31 cellular contexts compared by ENCODE assay signal in the genomic region with DNA sequence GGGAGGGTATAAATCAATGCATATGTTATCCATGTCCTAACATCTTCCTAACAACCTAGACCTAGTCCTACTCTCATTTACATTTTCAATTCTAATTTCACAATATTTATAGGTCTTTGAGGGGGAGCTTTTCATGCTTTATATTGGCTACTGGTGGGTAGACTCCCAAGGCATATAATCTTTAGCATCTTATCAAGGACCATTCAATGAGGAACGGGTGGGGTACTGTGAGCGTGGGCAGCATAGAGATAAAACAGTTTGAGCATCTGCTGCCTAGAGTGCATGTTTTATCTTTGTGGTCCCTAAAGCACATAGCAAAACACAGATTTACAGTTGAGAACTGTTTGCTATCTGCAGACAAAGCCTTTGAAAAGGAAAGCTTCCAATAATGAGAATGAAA.
"Had no signal": no experiment of that assay in that cellular context is flagged by ENCODE, and none has a peak within 500 bp of the region (broad histone marks: within the 10 kb centered on the region; RNA-seq: fewer than 3 reads in every experiment).

No MANE protein-coding gene starts in this region.

- DNase-seq: activated effector memory CD4-positive, alpha-beta T cell treated with anti-CD3 and anti-CD28 coated beads, Interleukin-2, amount 50 U/mL, for 16 hours; activated effector memory CD4-positive, alpha-beta T cell treated with Interleukin-2 at 50 U/mL for 16 hours; activated gamma-delta T cell; activated gamma-delta T cell treated with Interleukin-2 at 50 U/mL for 16 hours; activated naive CD4-positive, alpha-beta T cell; activated naive CD4-positive, alpha-beta T cell treated with anti-CD3 and anti-CD28 coated beads for 36 hours; activated naive CD4-positive, alpha-beta T cell treated with anti-CD3 and anti-CD28 coated beads, Interleukin-2, amount 10 ng/mL, durations not matched to agents 7 days and 5 days; activated naive CD4-positive, alpha-beta T cell treated with anti-CD3 and anti-CD28 coated beads, Interleukin-2, amount 50 U/mL, for 16 hours; activated naive CD4-positive, alpha-beta T cell treated with Interleukin-2 at 50 U/mL for 16 hours; activated naive CD8-positive, alpha-beta T cell treated with anti-CD3 and anti-CD28 coated beads for 36 hours; activated naive CD8-positive, alpha-beta T cell treated with anti-CD3 and anti-CD28 coated beads, Interleukin-2, amount 10 ng/mL, durations not matched to agents 7 days and 5 days; activated naive CD8-positive, alpha-beta T cell treated with anti-CD3 and anti-CD28 coated beads, Interleukin-2, amount 50 U/mL, for 24 hours; activated T-cell treated with anti-CD3 and anti-CD28 coated beads, Interleukin-2, amount 50 U/mL, for 24 hours; activated T-cell treated with anti-CD3 and anti-CD28 coated beads, Interleukin-2, amount 50 U/mL, for 4 hours; activated T-cell treated with anti-CD3 and anti-CD28 coated beads, Interleukin-2, amount 50 U/mL, for 48 hours; activated T-cell treated with anti-CD3 and anti-CD28 coated beads, Interleukin-2, amount 50 U/mL, for 72 hours; adrenal gland; amniotic stem cell; amygdala; anterior cingulate cortex; aorta; body of pancreas; brain microvascular endothelial cell; caudate nucleus; central memory CD4-positive, alpha-beta T cell; cerebellar nuclear complex had no signal

- H3K27ac ChIP-seq: adrenal gland, ascending aorta, body of pancreas, brain microvascular endothelial cell, breast epithelium, cardiac muscle cell had no signal

- H3K27me3 ChIP-seq: adrenal gland, ascending aorta, body of pancreas, brain microvascular endothelial cell, breast epithelium, cardiac muscle cell had no signal

- H3K9me3 ChIP-seq: adrenal gland, ascending aorta, body of pancreas, breast epithelium had no signal

- H3K36me3 ChIP-seq: adrenal gland, ascending aorta, brain microvascular endothelial cell, breast epithelium, cardiac muscle cell had no signal

- H3K4me1 ChIP-seq: adrenal gland, ascending aorta, body of pancreas, breast epithelium had no signal

- H3K4me3 ChIP-seq: adrenal gland, ascending aorta, body of pancreas, breast epithelium, cardiac muscle cell had no signal

- ATAC-seq: activated naive CD4-positive, alpha-beta T cell treated with anti-CD3 and anti-CD28 coated beads, Interleukin-2, amount 50 U/mL, for 72 hours; activated naive CD8-positive, alpha-beta T cell treated with anti-CD3 and anti-CD28 coated beads, Interleukin-2, amount 50 U/mL, for 24 hours; activated T-cell treated with anti-CD3 and anti-CD28 coated beads, Interleukin-2, amount 50 U/mL, for 4 hours; activated T-cell treated with anti-CD3 and anti-CD28 coated beads, Interleukin-2, amount 50 U/mL, for 72 hours; activated T-helper 17 cell treated with anti-CD3 and anti-CD28 coated beads, Interleukin-2, amount 50 U/mL, for 72 hours; body of pancreas had no signal
